ENCODE assay signal across 18 cellular contexts in genomic region chr5:177015156-177015555, GRCh38. TPM values are rescaled to one million over a fixed set of nuclear protein-coding genes. Genes with fewer than 3 reads are reported as not detected.
DNase-seq lines count a peak whose midpoint lies in the region; ATAC-seq and TF ChIP-seq lines count a peak whose summit lies in the region.
"Had no signal": no experiment of that assay in that cellular context is flagged by ENCODE, and none has a peak within 500 bp of the region (broad histone marks: within the 10 kb centered on the region; RNA-seq: fewer than 3 reads in every experiment).

No MANE protein-coding gene starts in this region.

- H3K4me2 ChIP-seq in trophoblast cell (ENCODE audit: low read length): no peak overlapping the region
- H3K4me2 ChIP-seq: A549; BLaER1 treated with 17β-estradiol and CSF1 and Interleukin-3, amounts not matched to agents 10 nM and 100 nM had no signal

- ATAC-seq in HG02885 (IDR thresholded peaks at IDR 0.05; ENCODE audit: poor library complexity, unreplicated experiment): no peak
- ATAC-seq: A549; CD8-positive, alpha-beta T cell had no signal

- H3K4me1 ChIP-seq in trophoblast cell (ENCODE audit: control insufficient read depth in 1 of 2, insufficient read depth in 2 of 2, low read length in 2 of 2): no peaks in the 10 kb centered on the region
- H3K4me1 ChIP-seq: A549; BLaER1 treated with 17β-estradiol and CSF1 and Interleukin-3, amounts not matched to agents 10 nM and 100 nM; Caco-2 had no signal

- H2BK5ac ChIP-seq in trophoblast cell (ENCODE audit: low read depth, low read length, poor library complexity): no peak overlapping the region

- H3K27ac ChIP-seq in trophoblast cell (ENCODE audit: low read depth, low read length): no peak overlapping the region
- H3K27ac ChIP-seq: 22Rv1; A549; BLaER1 treated with 17β-estradiol and CSF1 and Interleukin-3, amounts not matched to agents 10 nM and 100 nM; C4-2B had no signal

- H3K9me3 ChIP-seq in trophoblast cell (ENCODE audit: insufficient read depth, low read depth, low read length): no peaks in the 10 kb centered on the region
- H3K9me3 ChIP-seq: A549; BLaER1 treated with 17β-estradiol and CSF1 and Interleukin-3, amounts not matched to agents 10 nM and 100 nM; Caco-2 had no signal

- H2AK5ac ChIP-seq in trophoblast cell (ENCODE audit: low read length): no peak overlapping the region

- H4K8ac ChIP-seq in trophoblast cell (ENCODE audit: low read depth, low read length): no peak overlapping the region

- DNase-seq in MV-4-11 (lab: John Stamatoyannopoulos, UW) (peak; percentile 37), amniotic epithelial cell (ENCODE audit: low read depth) (peak; percentile 53), fibroblast of villous mesenchyme (ENCODE audit: low read depth) (peak; percentile 63), trophoblast cell (no peak), NCI-H1694 treated with DMSO at 0.1 percent for 48 hours (lab: John Stamatoyannopoulos, UW) (no peak)
- no peak for DNase-seq in stimulated activated naive CD4-positive, alpha-beta T cell treated with Interleukin-2 at 50 U/mL for 16 hours (lab: John Stamatoyannopoulos, UW)
- DNase-seq: AML-193; Caco-2; Calu3; CD4-positive, alpha-beta T cell; CD8-positive, alpha-beta T cell; DMS79 treated with DMSO at 0.1 percent for 48 hours; GF-D8 had no signal

- WGBS in trophoblast cell (ENCODE audit: extremely low coverage, insufficient coverage, insufficient read length): no CpG with 5 or more reads among the region's 4 CpGs

- no peaks in the 10 kb centered on the region for H3K79me2 ChIP-seq in trophoblast cell (ENCODE audit: control insufficient read depth, insufficient read depth, low read length, poor library complexity)

- no peak overlapping the region for H3K14ac ChIP-seq in trophoblast cell (ENCODE audit: low read length)

- no peaks in the 10 kb centered on the region for H3K79me1 ChIP-seq in trophoblast cell (ENCODE audit: low read length)

- no peak overlapping the region for H4K12ac ChIP-seq in trophoblast cell (ENCODE audit: low read depth, low read length)

- no peak overlapping the region for H2BK120ac ChIP-seq in trophoblast cell (ENCODE audit: insufficient read depth, low read length, poor library complexity)

- H3K4ac ChIP-seq in trophoblast cell (ENCODE audit: low read depth, low read length): no peak overlapping the region

- no peaks in the 10 kb centered on the region for H3K27me3 ChIP-seq in trophoblast cell (ENCODE audit: insufficient read depth, low read length)
- H3K27me3 ChIP-seq: BLaER1 treated with 17β-estradiol and CSF1 and Interleukin-3, amounts not matched to agents 10 nM and 100 nM had no signal

- H3K23ac ChIP-seq in trophoblast cell (ENCODE audit: low read length): peak overlapping the region; percentile 75

- no peak overlapping the region for H2BK12ac ChIP-seq in trophoblast cell (ENCODE audit: low read length)

- no peak for TF ChIP-seq CTCF in fibroblast of villous mesenchyme (IDR thresholded peaks at IDR 0.05; ENCODE audit: insufficient read depth, low read depth, low read length)

- peak overlapping the region; percentile 56 for H3K9ac ChIP-seq in trophoblast cell (ENCODE audit: low read length)
- H3K9ac ChIP-seq: BLaER1 treated with 17β-estradiol and CSF1 and Interleukin-3, amounts not matched to agents 10 nM and 100 nM had no signal

- H2AFZ ChIP-seq in trophoblast cell (ENCODE audit: insufficient read depth, low read length, poor library complexity): no peak overlapping the region

- H3K36me3 ChIP-seq in trophoblast cell (ENCODE audit: control insufficient read depth in 1 of 2, insufficient read depth in 2 of 2, low read length in 2 of 2): no peaks in the 10 kb centered on the region
- H3K36me3 ChIP-seq: BLaER1 treated with 17β-estradiol and CSF1 and Interleukin-3, amounts not matched to agents 10 nM and 100 nM had no signal

- no peak overlapping the region for H4K91ac ChIP-seq in trophoblast cell (ENCODE audit: low read depth, low read length)

- H3K18ac ChIP-seq in trophoblast cell (ENCODE audit: low read length): no peak overlapping the region

- H3K4me3 ChIP-seq in fibroblast of villous mesenchyme (ENCODE audit: low read depth, low read length) (no peak overlapping the region), trophoblast cell (ENCODE audit: low read depth, low read length) (no peak overlapping the region)
- H3K4me3 ChIP-seq: A549; BLaER1 treated with 17β-estradiol and CSF1 and Interleukin-3, amounts not matched to agents 10 nM and 100 nM had no signal

RNA-seq across cellular contexts. Expression of gene ZNF346, which starts 7.3 kb away (rescaled TPM):
- 20.3 and 20.6 TPM in 2 replicates for total RNA-seq in fibroblast of villous mesenchyme
- 8.6 TPM in 2 replicates for polyA plus RNA-seq in trophoblast cell (2013)

RNA-seq across cellular contexts. Expression of gene UIMC1, which starts 8.6 kb away (rescaled TPM):
- 59.2 and 63.1 TPM in 2 replicates for total RNA-seq in fibroblast of villous mesenchyme
- 12.0 TPM in 2 replicates for polyA plus RNA-seq in trophoblast cell (2013)

Comparison
In these comparisons a context has a peak if more than half of its experiments do, and no peak if none do; other contexts are left out.
1. DNase-seq: peak in MV-4-11 (single experiment), amniotic epithelial cell (single experiment) and fibroblast of villous mesenchyme (single experiment); none in trophoblast cell (0 of 2), stimulated activated naive CD4-positive, alpha-beta T cell treated with Interleukin-2 at 50 U/mL for 16 hours (single experiment) and NCI-H1694 treated with DMSO at 0.1 percent for 48 hours (single experiment).